ENCODE assay signal across 1 cellular context in the genomic region with DNA sequence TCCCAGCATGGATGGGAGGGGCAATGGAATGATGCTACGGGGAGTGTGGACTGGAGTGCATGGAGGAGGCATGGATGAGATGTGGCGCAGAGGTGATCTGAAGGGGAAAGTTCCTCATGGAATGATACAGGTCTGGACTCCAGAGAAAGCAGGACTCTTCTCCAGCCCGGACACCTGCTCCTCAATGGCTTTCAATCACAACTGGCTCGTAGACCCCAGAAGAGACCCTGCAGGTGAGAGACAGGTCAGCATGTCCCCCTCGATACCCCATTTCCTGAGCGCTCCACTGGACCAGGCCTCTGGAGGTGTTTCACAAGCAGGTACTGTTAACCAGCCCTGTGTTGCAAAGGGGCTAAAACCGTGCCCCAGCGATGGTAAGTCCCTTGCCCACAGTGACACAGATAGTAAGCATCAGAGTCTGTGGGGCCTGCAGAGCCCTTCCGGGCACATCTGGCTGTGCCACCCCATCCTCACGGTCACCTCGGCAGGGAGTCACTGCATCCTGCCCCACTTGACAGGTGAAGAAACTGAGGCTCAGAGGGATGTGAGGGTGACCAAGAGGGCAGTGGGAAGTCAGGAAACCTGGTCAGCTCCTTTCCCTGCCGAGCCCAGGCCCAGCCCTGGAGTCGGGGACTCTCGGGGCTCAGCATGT.
TF ChIP-seq lines count a peak whose summit lies in the region.

No MANE protein-coding gene starts in this region.

TF ChIP-seq in SK-N-SH, 30 proteins besides CTCF, POLR2A, EP300 and RAD21 (continued from another document):
- TF ChIP-seq, protein P1, sequence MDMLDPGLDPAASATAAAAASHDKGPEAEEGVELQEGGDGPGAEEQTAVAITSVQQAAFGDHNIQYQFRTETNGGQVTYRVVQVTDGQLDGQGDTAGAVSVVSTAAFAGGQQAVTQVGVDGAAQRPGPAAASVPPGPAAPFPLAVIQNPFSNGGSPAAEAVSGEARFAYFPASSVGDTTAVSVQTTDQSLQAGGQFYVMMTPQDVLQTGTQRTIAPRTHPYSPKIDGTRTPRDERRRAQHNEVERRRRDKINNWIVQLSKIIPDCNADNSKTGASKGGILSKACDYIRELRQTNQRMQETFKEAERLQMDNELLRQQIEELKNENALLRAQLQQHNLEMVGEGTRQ (IDR thresholded peaks at IDR 0.05; ENCODE audit: borderline replicate concordance, low read depth, low read length), result no peak
- TF ChIP-seq FOXJ3 (CRISPR knock-in tag; IDR thresholded peaks at IDR 0.05) (no peak), MEF2A (IDR thresholded peaks at IDR 0.05; ENCODE audit: borderline replicate concordance, low read depth) (no peak)
